In genomic region chr2:175847128-175847527, GRCh38 we compare ENCODE assay signal across 25 cellular contexts.
"Had no signal": no experiment of that assay in that cellular context is flagged by ENCODE, and none has a peak within 500 bp of the region (broad histone marks: within the 10 kb centered on the region; RNA-seq: fewer than 3 reads in every experiment).

No MANE protein-coding gene starts in this region.

- H3K4me1 Mint-ChIP-seq: activated B cell treated with CpG ODN at 0.5 μM for 24 hours; activated CD4-positive, alpha-beta T cell treated with anti-CD3 and anti-CD28 coated beads, Interleukin-2, amount 10 ng/mL, durations not matched to agents 7 days and 5 days; activated naive CD4-positive, alpha-beta T cell treated with anti-CD3 and anti-CD28 coated beads, Interleukin-2, amount 10 ng/mL, durations not matched to agents 7 days and 5 days; activated naive CD8-positive, alpha-beta T cell treated with anti-CD3 and anti-CD28 coated beads for 36 hours; activated T-helper 17 cell treated with anti-CD3 and anti-CD28 coated beads, Interleukin-2, amount 50 U/mL, for 72 hours; T-cell had no signal

- H3K27ac Mint-ChIP-seq: activated B cell treated with CpG ODN at 0.5 μM for 24 hours; activated CD4-positive, alpha-beta memory T cell treated with anti-CD3 and anti-CD28 coated beads for 36 hours; activated CD4-positive, alpha-beta T cell treated with anti-CD3 and anti-CD28 coated beads, Interleukin-2, amount 10 ng/mL, durations not matched to agents 7 days and 5 days; activated naive CD4-positive, alpha-beta T cell treated with anti-CD3 and anti-CD28 coated beads, Interleukin-2, amount 10 ng/mL, durations not matched to agents 7 days and 5 days; activated naive CD8-positive, alpha-beta T cell treated with anti-CD3 and anti-CD28 coated beads for 36 hours; activated T-helper 17 cell treated with anti-CD3 and anti-CD28 coated beads, Interleukin-2, amount 50 U/mL, for 72 hours; T-cell had no signal

- H3K9me3 Mint-ChIP-seq: activated B cell treated with CpG ODN at 0.5 μM for 24 hours; activated CD4-positive, alpha-beta memory T cell treated with anti-CD3 and anti-CD28 coated beads for 36 hours; activated CD4-positive, alpha-beta T cell treated with anti-CD3 and anti-CD28 coated beads, Interleukin-2, amount 10 ng/mL, durations not matched to agents 7 days and 5 days; activated naive CD4-positive, alpha-beta T cell treated with anti-CD3 and anti-CD28 coated beads, Interleukin-2, amount 10 ng/mL, durations not matched to agents 7 days and 5 days; activated naive CD8-positive, alpha-beta T cell treated with anti-CD3 and anti-CD28 coated beads for 36 hours had no signal

- H3K4me3 ChIP-seq: K562 had no signal

- DNase-seq: activated B cell treated with CpG ODN at 0.5 μM for 24 hours; activated CD4-positive, alpha-beta memory T cell treated with anti-CD3 and anti-CD28 coated beads for 36 hours; activated CD4-positive, alpha-beta T cell treated with anti-CD3 and anti-CD28 coated beads for 1 hour; activated CD4-positive, alpha-beta T cell treated with anti-CD3 and anti-CD28 coated beads, Interleukin-2, amount 10 ng/mL, durations not matched to agents 7 days and 5 days; activated CD8-positive, alpha-beta memory T cell treated with anti-CD3 and anti-CD28 coated beads for 24 hours; activated gamma-delta T cell; activated naive CD4-positive, alpha-beta T cell treated with anti-CD3 and anti-CD28 coated beads, Interleukin-2, amount 10 ng/mL, durations not matched to agents 7 days and 5 days; activated naive CD8-positive, alpha-beta T cell treated with anti-CD3 and anti-CD28 coated beads for 36 hours; activated T-cell treated with anti-CD3 and anti-CD28 coated beads for 4 hours; activated T-cell treated with anti-CD3 and anti-CD28 coated beads, Interleukin-2, amount 50 U/mL, for 48 hours; cerebellar nuclear complex; Karpas-422; NCI-H1105 treated with DMSO at 0.1 percent for 48 hours; NCI-H1436 treated with DMSO at 0.1 percent for 48 hours; NCI-H187; NCI-H2107; NCI-H446; NCI-H524; NCI-H774; SIG-M5; T-cell; T-helper 2 cell; T1000 had no signal

- H3K4me3 Mint-ChIP-seq: activated B cell treated with CpG ODN at 0.5 μM for 24 hours; activated CD4-positive, alpha-beta memory T cell treated with anti-CD3 and anti-CD28 coated beads for 36 hours; activated CD4-positive, alpha-beta T cell treated with anti-CD3 and anti-CD28 coated beads, Interleukin-2, amount 10 ng/mL, durations not matched to agents 7 days and 5 days; activated naive CD4-positive, alpha-beta T cell treated with anti-CD3 and anti-CD28 coated beads, Interleukin-2, amount 10 ng/mL, durations not matched to agents 7 days and 5 days; activated naive CD8-positive, alpha-beta T cell treated with anti-CD3 and anti-CD28 coated beads for 36 hours; activated T-helper 17 cell treated with anti-CD3 and anti-CD28 coated beads, Interleukin-2, amount 50 U/mL, for 72 hours; T-cell had no signal

- ATAC-seq: activated T-helper 17 cell treated with anti-CD3 and anti-CD28 coated beads, Interleukin-2, amount 50 U/mL, for 72 hours; K562; T-cell had no signal

- H3K36me3 Mint-ChIP-seq: activated CD4-positive, alpha-beta memory T cell treated with anti-CD3 and anti-CD28 coated beads for 36 hours; activated naive CD4-positive, alpha-beta T cell treated with anti-CD3 and anti-CD28 coated beads, Interleukin-2, amount 10 ng/mL, durations not matched to agents 7 days and 5 days; activated naive CD8-positive, alpha-beta T cell treated with anti-CD3 and anti-CD28 coated beads for 36 hours; T-cell had no signal

- H3K27me3 Mint-ChIP-seq: activated naive CD4-positive, alpha-beta T cell treated with anti-CD3 and anti-CD28 coated beads, Interleukin-2, amount 10 ng/mL, durations not matched to agents 7 days and 5 days had no signal
